22 cellular contexts compared by ENCODE assay signal in genomic region chr18:1394966-1395365, GRCh38.
"Had no signal": no experiment of that assay in that cellular context is flagged by ENCODE, and none has a peak within 500 bp of the region (broad histone marks: within the 10 kb centered on the region; RNA-seq: fewer than 3 reads in every experiment).

No MANE protein-coding gene starts in this region.

- H3K9me3 ChIP-seq: Peyer's patch, SJCRH30 had no signal

- H3K36me3 ChIP-seq: Peyer's patch, SJCRH30 had no signal

- H3K27me3 ChIP-seq: Peyer's patch, SJCRH30 had no signal

- H3K4me1 ChIP-seq: Peyer's patch, SJCRH30 had no signal

- ATAC-seq: HepG2, Right ventricle myocardium inferior had no signal

- DNase-seq: IMR-90, Karpas-422, KG1, MM.1S, NCI-H1092 treated with DMSO at 0.1 percent for 48 hours, NCI-H1436, NCI-H1930, NCI-H2081, NCI-H2107, NCI-H2227 treated with DMSO at 0.1 percent for 48 hours, NCI-H510A, NCI-H524 treated with DMSO at 0.1 percent for 48 hours, NCI-H69, NCI-H774, Peyer's patch, SHP77 treated with DMSO at 0.1 percent for 48 hours, SJCRH30, SW 1271, T-helper 1 cell had no signal

- H3K27ac ChIP-seq: Peyer's patch, SJCRH30, SK-N-MC had no signal

- H3K4me3 ChIP-seq: Peyer's patch, SJCRH30, SK-N-MC had no signal
